ENCODE assay signal across 1 cellular context in genomic region chr14:91060472-91061308, GRCh38.
A peak's percentile ranks its signal among the peaks of the same experiment; 100 is the strongest.
TF ChIP-seq lines count a peak whose summit lies in the region.

RPS6KA5 (minus strand) TSS chr14:91060641; CDS start chr14:91060434, 207 bp downstream.

TF ChIP-seq in K562, 482 proteins besides CTCF, POLR2A, EP300 and RAD21 (continued from another document):
- TF ChIP-seq GMEB1 (CRISPR knock-in tag; IDR thresholded peaks at IDR 0.05): peak; percentile 35
- no peak for TF ChIP-seq IRF2 (CRISPR knock-in tag; IDR thresholded peaks at IDR 0.05)
- TF ChIP-seq SREBF2 (CRISPR knock-in tag; IDR thresholded peaks at IDR 0.05): no peak
- TF ChIP-seq CREBBP (IDR thresholded peaks at IDR 0.05; ENCODE audit: low read depth, low read length): no peak
- no peak for TF ChIP-seq NR2C1 (IDR thresholded peaks at IDR 0.05)
- no peak for TF ChIP-seq NR2C1 (tag; IDR thresholded peaks at IDR 0.05)
- no peak for TF ChIP-seq ZFP36 (IDR thresholded peaks at IDR 0.05; ENCODE audit: low read depth, low read length, partially characterized antibody)
- TF ChIP-seq CSDE1 (IDR thresholded peaks at IDR 0.05): no peak
- TF ChIP-seq GTF3C2 (IDR thresholded peaks at IDR 0.05; ENCODE audit: borderline replicate concordance, extremely low read depth, insufficient read length): no peak
- peak in 1 of 2 experiments; percentile 64; a peak in 2 of 4 replicates for TF ChIP-seq MLLT1 (IDR thresholded peaks at IDR 0.05)
- no peak for TF ChIP-seq ZC3H8 (IDR thresholded peaks at IDR 0.05)
- TF ChIP-seq STAT5B (CRISPR knock-in tag; IDR thresholded peaks at IDR 0.05): no peak
- no peak for TF ChIP-seq ZNF212 (CRISPR knock-in tag; IDR thresholded peaks at IDR 0.05)
- TF ChIP-seq ZBTB33 (CRISPR knock-in tag; IDR thresholded peaks at IDR 0.05): 0 out of 2 replicates have a peak, but pooled peaks have one; percentile 22
- TF ChIP-seq PRPF4 (IDR thresholded peaks at IDR 0.05; ENCODE audit: insufficient read depth, low read depth, low read length, poor library complexity, severe bottlenecking): no peak
- peak; percentile 74 for TF ChIP-seq ATF7 (IDR thresholded peaks at IDR 0.05)
- TF ChIP-seq FOXP4 (CRISPR knock-in tag; IDR thresholded peaks at IDR 0.05; ENCODE audit: borderline replicate concordance): no peak
- TF ChIP-seq RBFOX2 (IDR thresholded peaks at IDR 0.05; ENCODE audit: low read depth, low read length): peak; percentile 92
- no peak for TF ChIP-seq ZNF444 (CRISPR knock-in tag; IDR thresholded peaks at IDR 0.05)
- no peak for TF ChIP-seq ZNF75A (CRISPR knock-in tag; IDR thresholded peaks at IDR 0.05)
- TF ChIP-seq TGIF2 (CRISPR knock-in tag; IDR thresholded peaks at IDR 0.05): no peak
- TF ChIP-seq NFYB (IDR thresholded peaks at IDR 0.05; ENCODE audit: extremely low read depth, insufficient read length): peak; percentile 93
- no peak for TF ChIP-seq GATA2 (CRISPR knock-in tag; IDR thresholded peaks at IDR 0.05)
- TF ChIP-seq EHMT2 (IDR thresholded peaks at IDR 0.05): no peak
- TF ChIP-seq ZFX (CRISPR knock-in tag; IDR thresholded peaks at IDR 0.05): no peak; the same call in 1 of the 2 replicates
- TF ChIP-seq PHF8 (IDR thresholded peaks at IDR 0.05; ENCODE audit: borderline replicate concordance, low read length): no peak
- peak; percentile 89 for TF ChIP-seq NEUROD1 (IDR thresholded peaks at IDR 0.05; ENCODE audit: borderline replicate concordance, low read depth, low read length, partially characterized antibody)
- no peak for TF ChIP-seq CEBPB (tag; IDR thresholded peaks at IDR 0.05)
- no peak for TF ChIP-seq ILF3 (IDR thresholded peaks at IDR 0.05; ENCODE audit: borderline replicate concordance)
- TF ChIP-seq REST (CRISPR knock-in tag; IDR thresholded peaks at IDR 0.05; ENCODE audit: low read depth): no peak
- no peak for TF ChIP-seq HNRNPH1 (optimal IDR thresholded peaks at IDR 0.05; ENCODE audit: low read depth, low read length)
- no peak for TF ChIP-seq RBM14 (IDR thresholded peaks at IDR 0.05; ENCODE audit: borderline replicate concordance, insufficient read depth, low read depth, low read length)
- TF ChIP-seq KAT8 (IDR thresholded peaks at IDR 0.05; ENCODE audit: low read depth): no peak
- no peak for TF ChIP-seq PTTG1 (tag; IDR thresholded peaks at IDR 0.05; ENCODE audit: low read depth)
- TF ChIP-seq HNRNPL (IDR thresholded peaks at IDR 0.05; ENCODE audit: low read depth, low read length): no peak
- TF ChIP-seq EWSR1 (IDR thresholded peaks at IDR 0.05; ENCODE audit: borderline replicate concordance, low read depth, partially characterized antibody): no peak
- no peak for TF ChIP-seq ZNF12 (CRISPR knock-in tag; IDR thresholded peaks at IDR 0.05)
- TF ChIP-seq ELF2 (CRISPR knock-in tag; IDR thresholded peaks at IDR 0.05): no peak
- TF ChIP-seq ASH1L (IDR thresholded peaks at IDR 0.05; ENCODE audit: borderline replicate concordance, low read depth, partially characterized antibody): peak; percentile 89
